ENCODE assay signal across 9 cellular contexts in genomic region chr9:126386088-126386487, GRCh38. TPM values are rescaled to one million over a fixed set of nuclear protein-coding genes. Genes with fewer than 3 reads are reported as not detected.
DNase-seq lines count a peak whose midpoint lies in the region; ATAC-seq and TF ChIP-seq lines count a peak whose summit lies in the region.
"Had no signal": no experiment of that assay in that cellular context is flagged by ENCODE, and none has a peak within 500 bp of the region (broad histone marks: within the 10 kb centered on the region; RNA-seq: fewer than 3 reads in every experiment).

No MANE protein-coding gene starts in this region.

- no peak overlapping the region for H3T11ph ChIP-seq in H9 (ENCODE audit: low read length)

- H3K4me3 Mint-ChIP-seq in H9 (no peak overlapping the region), mesothelial cell of epicardium (no peak overlapping the region)

- no peaks in the 10 kb centered on the region for H4K20me1 ChIP-seq in H9 (ENCODE audit: control insufficient read depth, insufficient read depth, insufficient read length)

- H3K23me2 ChIP-seq in H9 (ENCODE audit: insufficient read length, low read depth, low read length, poor library complexity, severe bottlenecking) = no peaks in the 10 kb centered on the region

- WGBS in H9 (ENCODE audit: extremely low coverage, insufficient read length, low lambda C conversion rate) = no CpG with 5 or more reads among the region's 5 CpGs

- H2AFZ ChIP-seq in H9 (ENCODE audit: low read length) = no peak overlapping the region

- H2AK5ac ChIP-seq in H9 (ENCODE audit: insufficient read length, low read length) = no peak overlapping the region

- H2BK20ac ChIP-seq in H9 (ENCODE audit: low read depth, low read length, poor library complexity, severe bottlenecking) = no peak overlapping the region

- no peak overlapping the region for H2BK12ac ChIP-seq in H9 (ENCODE audit: insufficient read length, low read depth, low read length)

- H3K79me2 ChIP-seq in H9 (ENCODE audit: insufficient read depth, low read length) = no peaks in the 10 kb centered on the region

- H3K14ac ChIP-seq in H9 (ENCODE audit: insufficient read depth, low read length) = no peak overlapping the region; the same call in 1 of the 2 replicates

- H3K9ac ChIP-seq in H9 (ENCODE audit: extremely low read depth, insufficient read length, low read length) = no peak overlapping the region

- H4K91ac ChIP-seq in H9 (ENCODE audit: insufficient read length, low read depth, low read length) = no peak overlapping the region

- no peak overlapping the region for H3K4me2 ChIP-seq in H9 (ENCODE audit: insufficient read depth, insufficient read length, low read length)

- no peak overlapping the region for H3K4ac ChIP-seq in H9 (ENCODE audit: low read depth, low read length)

- ATAC-seq in activated CD4-positive, CD25-positive, alpha-beta regulatory T cell treated with anti-CD3 and anti-CD28 coated beads, Interleukin-2, amount 50 U/mL, for 24 hours = no peak

- H3K27ac ChIP-seq in H9 (ENCODE audit: insufficient read length, low read depth, low read length) = no peak overlapping the region
- H3K27ac ChIP-seq in layer of hippocampus (ENCODE audit: low read depth, low read length) = peak overlapping the region; percentile 80

- H3K4me1 Mint-ChIP-seq in H9 (peaks cover 3 to 7% of the 10 kb centered on the region in 2 experiments; a peak in 1 of 4 replicates), mesothelial cell of epicardium (no peaks in the 10 kb centered on the region)

- no peaks in the 10 kb centered on the region for H3K9me3 ChIP-seq in H9 (ENCODE audit: control insufficient read depth, low read depth, low read length)

- H2BK15ac ChIP-seq in H9 (ENCODE audit: low read depth, low read length) = no peak overlapping the region

- H3K79me1 ChIP-seq in H9 (ENCODE audit: insufficient read depth, low read depth, low read length, poor library complexity, severe bottlenecking) = no peaks in the 10 kb centered on the region

- no peak overlapping the region for H2BK5ac ChIP-seq in H9 (ENCODE audit: insufficient read length, low read length)

- H3K27me3 Mint-ChIP-seq in H9 (ENCODE audit: low read depth) (no peaks in the 10 kb centered on the region; the same call in 1 of the 2 replicates), mesothelial cell of epicardium (ENCODE audit: low read depth) (no peaks in the 10 kb centered on the region)

- H3K18ac ChIP-seq in H9 (ENCODE audit: insufficient read length, low read depth, low read length) = no peak overlapping the region

- H3K27ac Mint-ChIP-seq in H9 = no peak overlapping the region
- no peak overlapping the region for H3K27ac Mint-ChIP-seq in mesothelial cell of epicardium

- DNase-seq in AML-193 (lab: John Stamatoyannopoulos, UW) (peak; percentile 17 to 32), H9 (peak; percentile 46), amniotic epithelial cell (ENCODE audit: low read depth) (peak; percentile 29), mesothelial cell of epicardium (ENCODE audit: low spot score in 2 of 2, unreplicated experiment in 2 of 2) (no peak), DMS79 treated with DMSO at 0.1 percent for 48 hours (lab: John Stamatoyannopoulos, UW) (no peak)
- no peak for DNase-seq in stimulated activated naive CD4-positive, alpha-beta T cell treated with Interleukin-2 at 50 U/mL for 16 hours (lab: John Stamatoyannopoulos, UW)
- DNase-seq: KBM-7 had no signal

- TF ChIP-seq CTCF in H9 (conservative IDR thresholded peaks at IDR 0.05) = peak; percentile 54; the same call in 2 of the 3 replicates
- TF ChIP-seq CTCF in mesothelial cell of epicardium (IDR thresholded peaks at IDR 0.05; ENCODE audit: unreplicated experiment) = no peak

- no peak overlapping the region for H3K56ac ChIP-seq in H9 (ENCODE audit: insufficient read length, low read depth, low read length)

- no peak overlapping the region for H3K23ac ChIP-seq in H9 (ENCODE audit: insufficient read length, low read depth, low read length)

- H2BK120ac ChIP-seq in H9 (ENCODE audit: low read depth, low read length, poor library complexity, severe bottlenecking) = no peak overlapping the region

- H3K36me3 Mint-ChIP-seq in H9 (ENCODE audit: insufficient read depth in 1 of 3, low read depth in 3 of 3) (peaks cover 0 to 4% (median 0%) of the 10 kb centered on the region in 3 experiments; a peak in 2 of 7 replicates), mesothelial cell of epicardium (peaks cover 37% of the 10 kb centered on the region)

- peaks cover 3% of the 10 kb centered on the region; the same call in 1 of the 2 replicates for H3K4me1 ChIP-seq in H9 (ENCODE audit: insufficient read depth, low read length)

- H3K9me3 Mint-ChIP-seq in H9 = no peaks in the 10 kb centered on the region
- H3K9me3 Mint-ChIP-seq in mesothelial cell of epicardium = no peaks in the 10 kb centered on the region

- no peak overlapping the region for H4K8ac ChIP-seq in H9 (replicated peaks; ENCODE audit: insufficient read length, low read depth, low read length)

- H3K27me3 ChIP-seq in H9 (ENCODE audit: insufficient read depth, low read length) = no peaks in the 10 kb centered on the region
- H3K27me3 ChIP-seq in layer of hippocampus (ENCODE audit: control insufficient read depth, insufficient read depth, low read length) = no peaks in the 10 kb centered on the region

- no peak overlapping the region for H4K5ac ChIP-seq in H9 (ENCODE audit: insufficient read length, low read depth, low read length)

RNA-seq across cellular contexts. Expression of gene MVB12B, which starts 59.5 kb away (rescaled TPM):
- total RNA-seq in H9 (2021) (5.8 and 7.1 TPM in 2 replicates), mesothelial cell of epicardium (38.0 to 43.7 TPM (median 42.0 TPM) in 3 replicates)

Comparison
In these comparisons a context has a peak if more than half of its experiments do, and no peak if none do; other contexts are left out.
1. DNase-seq: peak in AML-193 (2 of 2), H9 (single experiment) and amniotic epithelial cell (single experiment); none in mesothelial cell of epicardium (0 of 2), DMS79 treated with DMSO at 0.1 percent for 48 hours (single experiment) and stimulated activated naive CD4-positive, alpha-beta T cell treated with Interleukin-2 at 50 U/mL for 16 hours (single experiment).